In genomic region chr1:114346480-114347029, GRCh38 we compare ENCODE assay signal across 8 cellular contexts.
A peak's percentile ranks its signal among the peaks of the same experiment; 100 is the strongest.
DNase-seq lines count a peak whose midpoint lies in the region; ATAC-seq, FAIRE-seq and TF ChIP-seq lines count a peak whose summit lies in the region.

No MANE protein-coding gene starts in this region.

- 5 to 7% (median 6%) methylated on average over 31 to 33 of the region's 33 CpGs for WGBS in small intestine, 3 donors

- peak overlapping the region; percentile 94 for H3K27ac Mint-ChIP-seq in WTC11

- H3K9me3 ChIP-seq in small intestine (ENCODE audit: control insufficient read depth, low read depth) = no peaks in the 10 kb centered on the region

- DNase-seq in AG08396 (ENCODE audit: low spot score) (peak; percentile 95), NCI-H2227 (lab: John Stamatoyannopoulos, UW; ENCODE audit: unreplicated experiment) (peak; percentile 98), WTC11 (ENCODE audit: low spot score) (peak; percentile 98), cardiac fibroblast (ENCODE audit: low read depth in 2 of 2) (peak; percentile 95), iPS-NIHi7 (ENCODE audit: extremely low spot score) (peak; percentile 97), small intestine (peak; percentile 93)

- H3K27ac ChIP-seq in small intestine (ENCODE audit: low read depth in 1 of 2, low read length in 1 of 2) = peak overlapping the region in 1 of 2 donors; percentile 43

- H3K4me3 ChIP-seq in cardiac fibroblast (replicated peaks in 1 of 2; ENCODE audit: low read depth in 2 of 2, low read length in 2 of 2) (peak overlapping the region; percentile 50 to 53), small intestine (ENCODE audit: low read depth in 1 of 2, low read length in 2 of 2) (peak overlapping the region in 1 of 2 donors; percentile 36)

- FAIRE-seq in small intestine (lab: Jason Lieb, UNC) = no peak

- no peaks in the 10 kb centered on the region for H3K9me3 Mint-ChIP-seq in WTC11

- H3K4me1 ChIP-seq in small intestine (ENCODE audit: control insufficient read depth in 2 of 2, insufficient read depth in 1 of 2, low read depth in 1 of 2, low read length in 1 of 2) = no peaks in the 10 kb centered on the region

- POLR2A ChIA-PET in WTC11 (lab: Charles Lee) = interaction anchor here (0.7 kb wide), 1 partner anchor 446 kb away, joined by 5 read pairs; no protein-coding TSS in a partner anchor

- peaks cover 17% of the 10 kb centered on the region for H3K27me3 Mint-ChIP-seq in WTC11 (ENCODE audit: low read depth)

- no peaks in the 10 kb centered on the region for H3K36me3 Mint-ChIP-seq in WTC11

- ATAC-seq in GM18907 (IDR thresholded peaks at IDR 0.05; ENCODE audit: unreplicated experiment) = peak; percentile 98
- ATAC-seq in HG03175 (IDR thresholded peaks at IDR 0.05; ENCODE audit: unreplicated experiment) = peak; percentile 99
- peak; percentile 92 for ATAC-seq in WTC11

- peaks cover 10% of the 10 kb centered on the region for H3K4me1 Mint-ChIP-seq in WTC11

- H3K4me3 Mint-ChIP-seq in WTC11 = peak overlapping the region; percentile 88

- no peaks in the 10 kb centered on the region for H3K36me3 ChIP-seq in small intestine (ENCODE audit: control insufficient read depth in 2 of 2, insufficient read depth in 2 of 2, low read length in 2 of 2)

- no peaks in the 10 kb centered on the region for H3K27me3 ChIP-seq in small intestine (ENCODE audit: control insufficient read depth in 2 of 2, insufficient read depth in 2 of 2, low read length in 2 of 2)

- CTCF ChIA-PET in WTC11 (lab: Charles Lee) = interaction anchor here (0.6 to 5.7 kb wide), 35 partner anchors 12 to 400 kb away, joined by 3 to 68 read pairs (median 3); partner anchors contain the start of gene OLFML3

- peak; percentile 99 for TF ChIP-seq CTCF in WTC11 (IDR thresholded peaks at IDR 0.05)
- peak; percentile 100 for TF ChIP-seq CTCF in cardiac fibroblast (IDR thresholded peaks at IDR 0.05; ENCODE audit: low read depth, low read length)

TF ChIP-seq in WTC11, 78 proteins besides CTCF, POLR2A, EP300 and RAD21:
- TF ChIP-seq JAZF1 (CRISPR knock-in tag; IDR thresholded peaks at IDR 0.05) = no peak
- TF ChIP-seq NFE2L1 (CRISPR knock-in tag; IDR thresholded peaks at IDR 0.05) = peak; percentile 74; the same call in 1 of the 2 replicates
- peak; percentile 87 for TF ChIP-seq ZBTB43 (CRISPR knock-in tag; IDR thresholded peaks at IDR 0.05)
- no peak for TF ChIP-seq AR (CRISPR knock-in tag; IDR thresholded peaks at IDR 0.05)
- 0 out of 2 replicates have a peak, but pooled peaks have one; percentile 49 for TF ChIP-seq PRRX2 (CRISPR knock-in tag; IDR thresholded peaks at IDR 0.05)
- peak; percentile 75 for TF ChIP-seq SP1 (CRISPR knock-in tag; conservative IDR thresholded peaks at IDR 0.05)
- peak; percentile 70 for TF ChIP-seq E2F5 (CRISPR knock-in tag; IDR thresholded peaks at IDR 0.05)
- TF ChIP-seq TEAD1 (CRISPR knock-in tag; IDR thresholded peaks at IDR 0.05) = peak; percentile 41; the same call in 1 of the 2 replicates
- peak; percentile 100 for TF ChIP-seq HMGXB4 (CRISPR knock-in tag; IDR thresholded peaks at IDR 0.05)
- TF ChIP-seq GABPB1 (CRISPR knock-in tag; IDR thresholded peaks at IDR 0.05) = peak; percentile 75
- no peak for TF ChIP-seq ZSCAN18 (CRISPR knock-in tag; IDR thresholded peaks at IDR 0.05)
- TF ChIP-seq CREM (CRISPR knock-in tag; IDR thresholded peaks at IDR 0.05) = peak; percentile 39; the same call in 1 of the 2 replicates
- no peak for TF ChIP-seq FOXJ3 (CRISPR knock-in tag; IDR thresholded peaks at IDR 0.05; ENCODE audit: borderline replicate concordance)
- peak; percentile 77 for TF ChIP-seq MAX (CRISPR knock-in tag; IDR thresholded peaks at IDR 0.05)
- TF ChIP-seq FOXK1 (CRISPR knock-in tag; IDR thresholded peaks at IDR 0.05) = peak; percentile 49; the same call in 1 of the 2 replicates
- TF ChIP-seq SMAD3 (CRISPR knock-in tag; IDR thresholded peaks at IDR 0.05; ENCODE audit: borderline replicate concordance) = peak; percentile 29; the same call in 1 of the 2 replicates
- peak; percentile 75; the same call in 1 of the 2 replicates for TF ChIP-seq ETV6 (CRISPR knock-in tag; IDR thresholded peaks at IDR 0.05)
